8 cellular contexts compared by ENCODE assay signal in genomic region chr12:6662602-6662905, GRCh38.
DNase-seq lines count a peak whose midpoint lies in the region; TF ChIP-seq lines count a peak whose summit lies in the region.

No MANE protein-coding gene starts in this region.

- TF ChIP-seq CTCF in NB4 (IDR thresholded peaks at IDR 0.05; ENCODE audit: low read depth, low read length), result no peak

- H3K9me3 Mint-ChIP-seq in T-helper 1 cell treated with Interleukin-12 subunit alpha and Interleukin-12 subunit beta and Interleukin-4 antibody, amounts not matched to agents 30 μg/mL and 1 μg/mL, for 36 hours, result no peaks in the 10 kb centered on the region

- peaks cover 19% of the 10 kb centered on the region for H3K36me3 Mint-ChIP-seq in T-helper 1 cell treated with Interleukin-12 subunit alpha and Interleukin-12 subunit beta and Interleukin-4 antibody, amounts not matched to agents 30 μg/mL and 1 μg/mL, for 36 hours (ENCODE audit: low read depth)

- H3K4me1 Mint-ChIP-seq in T-helper 1 cell treated with Interleukin-12 subunit alpha and Interleukin-12 subunit beta and Interleukin-4 antibody, amounts not matched to agents 30 μg/mL and 1 μg/mL, for 36 hours (ENCODE audit: low read depth), result peaks cover 16% of the 10 kb centered on the region

- peak overlapping the region; percentile 92 for H3K27ac Mint-ChIP-seq in T-helper 1 cell treated with Interleukin-12 subunit alpha and Interleukin-12 subunit beta and Interleukin-4 antibody, amounts not matched to agents 30 μg/mL and 1 μg/mL, for 36 hours

- H3K4me3 ChIP-seq in NB4 (ENCODE audit: low read depth, low read length) (peak overlapping the region; percentile 95), muscle layer of duodenum (ENCODE audit: low read depth in 1 of 2, low read length in 2 of 2) (peak overlapping the region; percentile 90 to 95)
- peak overlapping the region; percentile 97 for H3K4me3 ChIP-seq in effector memory CD4-positive, alpha-beta T cell (ENCODE audit: insufficient read depth, low read depth, low read length, poor library complexity, severe bottlenecking)

- H3K27ac ChIP-seq in effector memory CD4-positive, alpha-beta T cell (ENCODE audit: insufficient read depth, low read length, poor library complexity, severe bottlenecking), result peak overlapping the region; percentile 87
- peak overlapping the region; percentile 74 for H3K27ac ChIP-seq in muscle layer of duodenum (ENCODE audit: low read length)

- H3K4me1 ChIP-seq in effector memory CD4-positive, alpha-beta T cell (ENCODE audit: control insufficient read depth, insufficient read depth, low read length, poor library complexity, severe bottlenecking), result peaks cover 17% of the 10 kb centered on the region
- H3K4me1 ChIP-seq in muscle layer of duodenum (ENCODE audit: control insufficient read depth in 1 of 2, insufficient read depth in 2 of 2, low read length in 2 of 2), result peaks cover 10% of the 10 kb centered on the region in 2 donors

- peaks cover 11% of the 10 kb centered on the region for H3K36me3 ChIP-seq in effector memory CD4-positive, alpha-beta T cell (ENCODE audit: control insufficient read depth, insufficient read depth, low read length)
- H3K36me3 ChIP-seq in muscle layer of duodenum (ENCODE audit: control insufficient read depth in 1 of 2, insufficient read depth in 2 of 2, low read length in 2 of 2), result peaks cover 8 to 17% of the 10 kb centered on the region in 2 donors

- no peaks in the 10 kb centered on the region for H3K9me3 ChIP-seq in effector memory CD4-positive, alpha-beta T cell (ENCODE audit: control insufficient read depth, low read length)
- no peaks in the 10 kb centered on the region for H3K9me3 ChIP-seq in muscle layer of duodenum (ENCODE audit: control insufficient read depth in 1 of 2, low read length in 2 of 2)

- H3K27me3 Mint-ChIP-seq in T-helper 1 cell treated with Interleukin-12 subunit alpha and Interleukin-12 subunit beta and Interleukin-4 antibody, amounts not matched to agents 30 μg/mL and 1 μg/mL, for 36 hours (ENCODE audit: low read depth), result no peaks in the 10 kb centered on the region

- no peak for TF ChIP-seq POLR2A in NB4 (IDR thresholded peaks at IDR 0.05; ENCODE audit: extremely low read depth, insufficient read length)

- DNase-seq in T-helper 1 cell, result no peak
- no peak for DNase-seq in NB4 (ENCODE audit: low read depth)
- no peak for DNase-seq in effector memory CD4-positive, alpha-beta T cell
- DNase-seq in NCI-H510A (lab: John Stamatoyannopoulos, UW), result no peak
- no peak for DNase-seq in Kasumi-1 (lab: John Stamatoyannopoulos, UW)
- no peak for DNase-seq in NCI-H345 (lab: John Stamatoyannopoulos, UW)

- H3K27me3 ChIP-seq in effector memory CD4-positive, alpha-beta T cell (replicated peaks; ENCODE audit: control insufficient read depth, insufficient read depth, low read length, poor library complexity, severe bottlenecking), result no peaks in the 10 kb centered on the region
- no peaks in the 10 kb centered on the region for H3K27me3 ChIP-seq in muscle layer of duodenum (ENCODE audit: low read depth, low read length)

- H3K4me3 Mint-ChIP-seq in T-helper 1 cell treated with Interleukin-12 subunit alpha and Interleukin-12 subunit beta and Interleukin-4 antibody, amounts not matched to agents 30 μg/mL and 1 μg/mL, for 36 hours, result peak overlapping the region; percentile 90
